8 cellular contexts compared by ENCODE assay signal in the genomic region with DNA sequence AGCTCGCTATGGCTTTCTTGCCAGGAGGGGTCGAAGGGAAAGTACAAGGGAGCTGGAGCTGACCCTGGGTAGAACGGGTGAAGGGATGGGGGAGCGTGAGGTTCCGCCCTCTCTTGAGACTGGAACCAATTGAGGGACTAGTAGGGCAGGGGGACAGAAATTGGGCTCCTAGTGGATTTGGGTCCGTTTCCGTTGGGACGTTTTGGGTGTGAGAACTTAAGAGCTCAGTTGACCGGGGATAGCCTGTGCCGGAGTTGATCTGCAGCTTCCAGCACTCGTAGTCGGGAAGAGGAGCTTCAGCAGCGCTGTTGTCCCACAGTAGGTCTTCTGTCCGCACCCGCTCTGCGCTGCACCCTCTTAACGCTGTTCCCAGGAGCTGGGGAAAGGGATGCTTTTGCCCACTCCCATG. TPM values are rescaled to one million over a fixed set of nuclear protein-coding genes. Genes with fewer than 3 reads are reported as not detected.
DNase-seq lines count a peak whose midpoint lies in the region; ATAC-seq and TF ChIP-seq lines count a peak whose summit lies in the region.

No MANE protein-coding gene starts in this region.

- WGBS in esophagus squamous epithelium, 2 donors = 0% methylated on average over 1 to 14 of the region's 17 CpGs

- peaks cover 31% of the 10 kb centered on the region for H3K27me3 Mint-ChIP-seq in WTC11 (ENCODE audit: low read depth)

- POLR2A ChIA-PET in WTC11 (lab: Charles Lee) = interaction anchor here (0.5 to 1.6 kb wide), 4 partner anchors 15 to 72 kb away, joined by 3 to 4 read pairs (median 3); no protein-coding TSS in a partner anchor

- H3K27ac Mint-ChIP-seq in WTC11 = peak overlapping the region; percentile 97

- peaks cover 19% of the 10 kb centered on the region for H3K36me3 Mint-ChIP-seq in WTC11

- no peak for TF ChIP-seq CTCF in WTC11 (IDR thresholded peaks at IDR 0.05)
- TF ChIP-seq CTCF in esophagus squamous epithelium (IDR thresholded peaks at IDR 0.05) = no peak

- H3K36me3 ChIP-seq in esophagus squamous epithelium (peaks cover 0 to 38% (median 0%) of the 10 kb centered on the region in 3 donors), muscle layer of duodenum (ENCODE audit: control insufficient read depth in 1 of 2, insufficient read depth in 2 of 2, low read length in 2 of 2) (peaks cover 12 to 24% of the 10 kb centered on the region in 2 donors)

- peak overlapping the region; percentile 100 for H3K4me3 Mint-ChIP-seq in WTC11

- H3K27me3 ChIP-seq in esophagus squamous epithelium (peaks cover 0 to 4% (median 0%) of the 10 kb centered on the region in 4 donors), muscle layer of duodenum (ENCODE audit: low read depth, low read length) (no peaks in the 10 kb centered on the region)

- H3K4me1 ChIP-seq in esophagus squamous epithelium = peaks cover 19 to 53% (median 28%) of the 10 kb centered on the region in 3 donors
- H3K4me1 ChIP-seq in muscle layer of duodenum (ENCODE audit: control insufficient read depth in 1 of 2, insufficient read depth in 2 of 2, low read length in 2 of 2) = peaks cover 9 to 32% of the 10 kb centered on the region in 2 donors

- H3K27ac ChIP-seq in esophagus squamous epithelium (peak overlapping the region; percentile 86 to 94 (median 90)), muscle layer of duodenum (ENCODE audit: low read length) (peak overlapping the region; percentile 93)

- peak; percentile 10 for ATAC-seq in WTC11
- no peak for ATAC-seq in HG03520 (IDR thresholded peaks at IDR 0.05; ENCODE audit: unreplicated experiment)

- DNase-seq in SHP77 (lab: John Stamatoyannopoulos, UW) (peak; percentile 47 to 53), SHP77 treated with DMSO at 0.1 percent for 48 hours (lab: John Stamatoyannopoulos, UW) (no peak), HK-2 (ENCODE audit: unreplicated experiment) (peak; percentile 23), WTC11 (ENCODE audit: low spot score) (peak; percentile 22), esophagus squamous epithelium (lab: John Stamatoyannopoulos, UW) (no peak), inferior parietal cortex (ENCODE audit: extremely low spot score) (no peak)

- TF ChIP-seq POLR2A in esophagus squamous epithelium (IDR thresholded peaks at IDR 0.05) = no peak

- H3K9me3 Mint-ChIP-seq in WTC11 = no peaks in the 10 kb centered on the region

- intact Hi-C loops in esophagus squamous epithelium (cut with DNase I) = no loop called here

- H3K9me3 ChIP-seq in esophagus squamous epithelium = no peaks in the 10 kb centered on the region
- H3K9me3 ChIP-seq in muscle layer of duodenum (ENCODE audit: control insufficient read depth in 1 of 2, low read length in 2 of 2) = no peaks in the 10 kb centered on the region

- H3K4me1 Mint-ChIP-seq in WTC11 = peaks cover 32% of the 10 kb centered on the region

- H3K4me3 ChIP-seq in esophagus squamous epithelium (peak overlapping the region; percentile 68 to 87 (median 82)), muscle layer of duodenum (ENCODE audit: low read depth in 1 of 2, low read length in 2 of 2) (peak overlapping the region; percentile 68 to 97)

- CTCF ChIA-PET in WTC11 (lab: Charles Lee) = interaction anchor here (0.7 to 4.8 kb wide), 23 partner anchors 20 to 189 kb away, joined by 3 to 82 read pairs (median 5); partner anchors contain the start of genes KDM6B and NAA38

TF ChIP-seq in WTC11, 78 proteins besides CTCF, POLR2A, EP300 and RAD21:
- TF ChIP-seq ZNF423 (CRISPR knock-in tag; IDR thresholded peaks at IDR 0.05) = no peak
- TF ChIP-seq ATF6 (CRISPR knock-in tag; IDR thresholded peaks at IDR 0.05) = no peak
- no peak for TF ChIP-seq SMAD3 (CRISPR knock-in tag; IDR thresholded peaks at IDR 0.05; ENCODE audit: borderline replicate concordance)
- no peak for TF ChIP-seq GTF2I (CRISPR knock-in tag; conservative IDR thresholded peaks at IDR 0.05)
- no peak for TF ChIP-seq FOXP4 (CRISPR knock-in tag; IDR thresholded peaks at IDR 0.05)
- no peak for TF ChIP-seq ATF1 (CRISPR knock-in tag; IDR thresholded peaks at IDR 0.05)
- TF ChIP-seq, protein P1, sequence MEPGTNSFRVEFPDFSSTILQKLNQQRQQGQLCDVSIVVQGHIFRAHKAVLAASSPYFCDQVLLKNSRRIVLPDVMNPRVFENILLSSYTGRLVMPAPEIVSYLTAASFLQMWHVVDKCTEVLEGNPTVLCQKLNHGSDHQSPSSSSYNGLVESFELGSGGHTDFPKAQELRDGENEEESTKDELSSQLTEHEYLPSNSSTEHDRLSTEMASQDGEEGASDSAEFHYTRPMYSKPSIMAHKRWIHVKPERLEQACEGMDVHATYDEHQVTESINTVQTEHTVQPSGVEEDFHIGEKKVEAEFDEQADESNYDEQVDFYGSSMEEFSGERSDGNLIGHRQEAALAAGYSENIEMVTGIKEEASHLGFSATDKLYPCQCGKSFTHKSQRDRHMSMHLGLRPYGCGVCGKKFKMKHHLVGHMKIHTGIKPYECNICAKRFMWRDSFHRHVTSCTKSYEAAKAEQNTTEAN (CRISPR knock-in tag; IDR thresholded peaks at IDR 0.05) = no peak
- no peak for TF ChIP-seq JAZF1 (CRISPR knock-in tag; IDR thresholded peaks at IDR 0.05)

RNA-seq across cellular contexts. Expression of gene CNTROB, which starts 0.5 kb away (rescaled TPM):
- 37.0 to 39.7 TPM (median 38.5 TPM) in 3 replicates for total RNA-seq in WTC11 (2021)
- total RNA-seq in esophagus squamous epithelium = 10 to 100 TPM; 12.4 to 21.4 (median 13.5) TPM

RNA-seq across cellular contexts. Expression of gene TRAPPC1, which starts 0.7 kb away (rescaled TPM):
- 99.7 to 135 TPM (median 125 TPM) in 3 replicates for total RNA-seq in WTC11 (2021)
- 10 to 100 TPM; 31.3 to 71.1 (median 40.3) TPM for total RNA-seq in esophagus squamous epithelium

RNA-seq across cellular contexts. Expression of gene KCNAB3, which starts 2.8 kb away (rescaled TPM):
- total RNA-seq in WTC11 (2021) (3.2 to 6.7 TPM (median 6.5 TPM) in 3 replicates), esophagus squamous epithelium (1 to 10 TPM in 1 of 4 donors, under 1 TPM in 1, not detected in 2; 0.95 to 1.1 TPM)

RNA-seq across cellular contexts. Expression of gene RNF227, which starts 16.4 kb away (rescaled TPM):
- total RNA-seq in WTC11 (2021) (0.83 to 1.8 TPM (median 0.94 TPM) in 3 replicates), esophagus squamous epithelium (1 to 10 TPM in 3 of 4 donors, under 1 TPM in 1; 0.94 to 8.6 (median 5.7) TPM)

RNA-seq across cellular contexts. Expression of gene CHD3, which starts 43.9 kb away (rescaled TPM):
- total RNA-seq in WTC11 (2021) (38.9 to 42.0 TPM (median 39.5 TPM) in 3 replicates), esophagus squamous epithelium (10 to 100 TPM; 57.7 to 93.5 (median 73.0) TPM)

Comparison
In these comparisons a context has a peak if more than half of its experiments do, and no peak if none do; other contexts are left out.
1. DNase-seq: peak in SHP77 (2 of 2), HK-2 (single experiment) and WTC11 (single experiment); none in SHP77 treated with DMSO at 0.1 percent for 48 hours (single experiment), esophagus squamous epithelium (single experiment) and inferior parietal cortex (single experiment).